1 cellular context compared by ENCODE assay signal in the genomic region with DNA sequence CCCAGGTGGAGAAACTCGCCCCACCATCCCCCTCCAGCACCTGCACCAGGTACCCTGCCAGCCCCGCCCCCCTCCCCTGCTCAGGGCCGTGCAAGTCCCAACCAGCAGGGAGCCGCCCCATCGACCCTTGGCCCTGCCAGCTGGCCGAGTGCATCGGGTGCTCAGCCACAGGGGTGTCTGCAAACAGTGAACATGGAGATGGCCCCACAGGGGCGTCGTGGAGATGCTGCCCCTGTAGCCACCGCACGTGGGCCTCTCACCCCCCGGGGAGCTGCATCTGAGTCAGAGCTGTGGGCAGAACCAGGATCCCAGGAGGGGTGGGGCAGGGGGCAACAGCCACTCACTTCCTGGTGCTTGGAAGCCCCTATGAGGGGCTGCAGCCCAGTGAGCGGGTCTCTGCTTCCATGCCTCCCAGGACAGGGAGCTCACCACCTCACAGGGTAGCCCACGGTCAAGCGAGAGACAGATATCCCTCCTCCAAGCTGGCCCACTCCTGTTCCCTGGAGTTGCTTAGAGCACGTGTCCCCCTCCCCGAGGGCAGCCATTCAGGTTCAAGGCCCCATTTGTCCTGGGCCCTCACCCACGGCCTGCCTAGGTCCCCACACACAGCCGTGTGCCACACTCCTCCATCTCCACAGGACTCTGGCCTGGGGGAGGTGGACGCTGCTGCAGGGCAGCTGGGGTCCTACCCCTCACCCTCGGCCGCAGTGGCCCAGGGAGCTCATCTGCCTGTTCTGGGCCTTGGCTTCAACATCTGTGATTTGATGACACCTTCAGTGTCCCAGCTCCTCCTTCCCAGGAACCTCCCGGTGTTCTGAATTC.
A peak's percentile ranks its signal among the peaks of the same experiment; 100 is the strongest.
TF ChIP-seq lines count a peak whose summit lies in the region.

No MANE protein-coding gene starts in this region.

TF ChIP-seq in HepG2, 621 proteins besides CTCF, POLR2A, EP300 and RAD21 (continued from another document and continues in another):
- peak; percentile 35; the same call in 1 of the 2 replicates for TF ChIP-seq ZFY (CRISPR knock-in tag; IDR thresholded peaks at IDR 0.05)
- TF ChIP-seq, protein P1, sequence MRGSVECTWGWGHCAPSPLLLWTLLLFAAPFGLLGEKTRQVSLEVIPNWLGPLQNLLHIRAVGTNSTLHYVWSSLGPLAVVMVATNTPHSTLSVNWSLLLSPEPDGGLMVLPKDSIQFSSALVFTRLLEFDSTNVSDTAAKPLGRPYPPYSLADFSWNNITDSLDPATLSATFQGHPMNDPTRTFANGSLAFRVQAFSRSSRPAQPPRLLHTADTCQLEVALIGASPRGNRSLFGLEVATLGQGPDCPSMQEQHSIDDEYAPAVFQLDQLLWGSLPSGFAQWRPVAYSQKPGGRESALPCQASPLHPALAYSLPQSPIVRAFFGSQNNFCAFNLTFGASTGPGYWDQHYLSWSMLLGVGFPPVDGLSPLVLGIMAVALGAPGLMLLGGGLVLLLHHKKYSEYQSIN (CRISPR knock-in tag; IDR thresholded peaks at IDR 0.05; ENCODE audit: borderline replicate concordance) = no peak
- TF ChIP-seq HNRNPK (IDR thresholded peaks at IDR 0.05; ENCODE audit: low read depth, low read length, poor library complexity, severe bottlenecking) = peak; percentile 34
- TF ChIP-seq, protein P2, sequence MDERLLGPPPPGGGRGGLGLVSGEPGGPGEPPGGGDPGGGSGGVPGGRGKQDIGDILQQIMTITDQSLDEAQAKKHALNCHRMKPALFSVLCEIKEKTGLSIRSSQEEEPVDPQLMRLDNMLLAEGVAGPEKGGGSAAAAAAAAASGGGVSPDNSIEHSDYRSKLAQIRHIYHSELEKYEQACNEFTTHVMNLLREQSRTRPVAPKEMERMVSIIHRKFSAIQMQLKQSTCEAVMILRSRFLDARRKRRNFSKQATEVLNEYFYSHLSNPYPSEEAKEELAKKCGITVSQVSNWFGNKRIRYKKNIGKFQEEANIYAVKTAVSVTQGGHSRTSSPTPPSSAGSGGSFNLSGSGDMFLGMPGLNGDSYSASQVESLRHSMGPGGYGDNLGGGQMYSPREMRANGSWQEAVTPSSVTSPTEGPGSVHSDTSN (CRISPR knock-in tag; IDR thresholded peaks at IDR 0.05) = no peak
- TF ChIP-seq, protein P3, sequence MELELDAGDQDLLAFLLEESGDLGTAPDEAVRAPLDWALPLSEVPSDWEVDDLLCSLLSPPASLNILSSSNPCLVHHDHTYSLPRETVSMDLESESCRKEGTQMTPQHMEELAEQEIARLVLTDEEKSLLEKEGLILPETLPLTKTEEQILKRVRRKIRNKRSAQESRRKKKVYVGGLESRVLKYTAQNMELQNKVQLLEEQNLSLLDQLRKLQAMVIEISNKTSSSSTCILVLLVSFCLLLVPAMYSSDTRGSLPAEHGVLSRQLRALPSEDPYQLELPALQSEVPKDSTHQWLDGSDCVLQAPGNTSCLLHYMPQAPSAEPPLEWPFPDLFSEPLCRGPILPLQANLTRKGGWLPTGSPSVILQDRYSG (CRISPR knock-in tag; IDR thresholded peaks at IDR 0.05) = no peak
- TF ChIP-seq ZNF441 (CRISPR knock-in tag; IDR thresholded peaks at IDR 0.05; ENCODE audit: borderline replicate concordance) = no peak; the same call in 1 of the 2 replicates
- TF ChIP-seq, protein P4, sequence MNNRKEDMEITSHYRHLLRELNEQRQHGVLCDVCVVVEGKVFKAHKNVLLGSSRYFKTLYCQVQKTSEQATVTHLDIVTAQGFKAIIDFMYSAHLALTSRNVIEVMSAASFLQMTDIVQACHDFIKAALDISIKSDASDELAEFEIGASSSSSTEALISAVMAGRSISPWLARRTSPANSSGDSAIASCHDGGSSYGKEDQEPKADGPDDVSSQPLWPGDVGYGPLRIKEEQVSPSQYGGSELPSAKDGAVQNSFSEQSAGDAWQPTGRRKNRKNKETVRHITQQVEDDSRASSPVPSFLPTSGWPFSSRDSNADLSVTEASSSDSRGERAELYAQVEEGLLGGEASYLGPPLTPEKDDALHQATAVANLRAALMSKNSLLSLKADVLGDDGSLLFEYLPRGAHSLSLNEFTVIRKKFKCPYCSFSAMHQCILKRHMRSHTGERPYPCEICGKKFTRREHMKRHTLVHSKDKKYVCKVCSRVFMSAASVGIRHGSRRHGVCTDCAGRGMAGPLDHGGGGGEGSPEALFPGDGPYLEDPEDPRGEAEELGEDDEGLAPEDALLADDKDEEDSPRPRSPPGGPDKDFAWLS (CRISPR knock-in tag; IDR thresholded peaks at IDR 0.05; ENCODE audit: borderline replicate concordance) = no peak; the same call in 1 of the 2 replicates
- no peak for TF ChIP-seq YEATS2 (CRISPR knock-in tag; IDR thresholded peaks at IDR 0.05; ENCODE audit: borderline replicate concordance)
- TF ChIP-seq CC2D1A (CRISPR knock-in tag; IDR thresholded peaks at IDR 0.05) = no peak
- TF ChIP-seq ZNF17 (CRISPR knock-in tag; IDR thresholded peaks at IDR 0.05) = no peak
- no peak for TF ChIP-seq MBD4 (IDR thresholded peaks at IDR 0.05; ENCODE audit: borderline replicate concordance, low read length)
- TF ChIP-seq, protein P5, sequence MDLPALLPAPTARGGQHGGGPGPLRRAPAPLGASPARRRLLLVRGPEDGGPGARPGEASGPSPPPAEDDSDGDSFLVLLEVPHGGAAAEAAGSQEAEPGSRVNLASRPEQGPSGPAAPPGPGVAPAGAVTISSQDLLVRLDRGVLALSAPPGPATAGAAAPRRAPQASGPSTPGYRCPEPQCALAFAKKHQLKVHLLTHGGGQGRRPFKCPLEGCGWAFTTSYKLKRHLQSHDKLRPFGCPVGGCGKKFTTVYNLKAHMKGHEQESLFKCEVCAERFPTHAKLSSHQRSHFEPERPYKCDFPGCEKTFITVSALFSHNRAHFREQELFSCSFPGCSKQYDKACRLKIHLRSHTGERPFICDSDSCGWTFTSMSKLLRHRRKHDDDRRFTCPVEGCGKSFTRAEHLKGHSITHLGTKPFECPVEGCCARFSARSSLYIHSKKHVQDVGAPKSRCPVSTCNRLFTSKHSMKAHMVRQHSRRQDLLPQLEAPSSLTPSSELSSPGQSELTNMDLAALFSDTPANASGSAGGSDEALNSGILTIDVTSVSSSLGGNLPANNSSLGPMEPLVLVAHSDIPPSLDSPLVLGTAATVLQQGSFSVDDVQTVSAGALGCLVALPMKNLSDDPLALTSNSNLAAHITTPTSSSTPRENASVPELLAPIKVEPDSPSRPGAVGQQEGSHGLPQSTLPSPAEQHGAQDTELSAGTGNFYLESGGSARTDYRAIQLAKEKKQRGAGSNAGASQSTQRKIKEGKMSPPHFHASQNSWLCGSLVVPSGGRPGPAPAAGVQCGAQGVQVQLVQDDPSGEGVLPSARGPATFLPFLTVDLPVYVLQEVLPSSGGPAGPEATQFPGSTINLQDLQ (CRISPR knock-in tag; IDR thresholded peaks at IDR 0.05) = no peak
- TF ChIP-seq TAF1 (CRISPR knock-in tag; IDR thresholded peaks at IDR 0.05) = no peak
- TF ChIP-seq, protein P6, sequence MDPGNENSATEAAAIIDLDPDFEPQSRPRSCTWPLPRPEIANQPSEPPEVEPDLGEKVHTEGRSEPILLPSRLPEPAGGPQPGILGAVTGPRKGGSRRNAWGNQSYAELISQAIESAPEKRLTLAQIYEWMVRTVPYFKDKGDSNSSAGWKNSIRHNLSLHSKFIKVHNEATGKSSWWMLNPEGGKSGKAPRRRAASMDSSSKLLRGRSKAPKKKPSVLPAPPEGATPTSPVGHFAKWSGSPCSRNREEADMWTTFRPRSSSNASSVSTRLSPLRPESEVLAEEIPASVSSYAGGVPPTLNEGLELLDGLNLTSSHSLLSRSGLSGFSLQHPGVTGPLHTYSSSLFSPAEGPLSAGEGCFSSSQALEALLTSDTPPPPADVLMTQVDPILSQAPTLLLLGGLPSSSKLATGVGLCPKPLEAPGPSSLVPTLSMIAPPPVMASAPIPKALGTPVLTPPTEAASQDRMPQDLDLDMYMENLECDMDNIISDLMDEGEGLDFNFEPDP (CRISPR knock-in tag; conservative IDR thresholded peaks at IDR 0.05) = 0 out of 2 replicates have a peak, but pooled peaks have one; percentile 87
- TF ChIP-seq SATB2 (CRISPR knock-in tag; IDR thresholded peaks at IDR 0.05) = no peak
- TF ChIP-seq ZSCAN29 (CRISPR knock-in tag; conservative IDR thresholded peaks at IDR 0.05) = no peak
- TF ChIP-seq ZNF232 (CRISPR knock-in tag; IDR thresholded peaks at IDR 0.05; ENCODE audit: borderline replicate concordance) = no peak
- no peak for TF ChIP-seq RFX1 (IDR thresholded peaks at IDR 0.05)
- no peak for TF ChIP-seq ZNF383 (CRISPR knock-in tag; IDR thresholded peaks at IDR 0.05; ENCODE audit: borderline replicate concordance)
- TF ChIP-seq, protein P7, sequence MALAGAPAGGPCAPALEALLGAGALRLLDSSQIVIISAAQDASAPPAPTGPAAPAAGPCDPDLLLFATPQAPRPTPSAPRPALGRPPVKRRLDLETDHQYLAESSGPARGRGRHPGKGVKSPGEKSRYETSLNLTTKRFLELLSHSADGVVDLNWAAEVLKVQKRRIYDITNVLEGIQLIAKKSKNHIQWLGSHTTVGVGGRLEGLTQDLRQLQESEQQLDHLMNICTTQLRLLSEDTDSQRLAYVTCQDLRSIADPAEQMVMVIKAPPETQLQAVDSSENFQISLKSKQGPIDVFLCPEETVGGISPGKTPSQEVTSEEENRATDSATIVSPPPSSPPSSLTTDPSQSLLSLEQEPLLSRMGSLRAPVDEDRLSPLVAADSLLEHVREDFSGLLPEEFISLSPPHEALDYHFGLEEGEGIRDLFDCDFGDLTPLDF (CRISPR knock-in tag; IDR thresholded peaks at IDR 0.05) = no peak
- no peak for TF ChIP-seq NONO (IDR thresholded peaks at IDR 0.05)
- peak; percentile 88 for TF ChIP-seq NONO (CRISPR knock-in tag; conservative IDR thresholded peaks at IDR 0.05)
- TF ChIP-seq NPAS2 (CRISPR knock-in tag; IDR thresholded peaks at IDR 0.05; ENCODE audit: borderline replicate concordance) = 0 out of 2 replicates have a peak, but pooled peaks have one; percentile 20
- TF ChIP-seq, protein P8, sequence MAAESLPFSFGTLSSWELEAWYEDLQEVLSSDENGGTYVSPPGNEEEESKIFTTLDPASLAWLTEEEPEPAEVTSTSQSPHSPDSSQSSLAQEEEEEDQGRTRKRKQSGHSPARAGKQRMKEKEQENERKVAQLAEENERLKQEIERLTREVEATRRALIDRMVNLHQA (CRISPR knock-in tag; IDR thresholded peaks at IDR 0.05) = no peak
- no peak for TF ChIP-seq RELA (CRISPR knock-in tag; IDR thresholded peaks at IDR 0.05)
- TF ChIP-seq, protein P9, sequence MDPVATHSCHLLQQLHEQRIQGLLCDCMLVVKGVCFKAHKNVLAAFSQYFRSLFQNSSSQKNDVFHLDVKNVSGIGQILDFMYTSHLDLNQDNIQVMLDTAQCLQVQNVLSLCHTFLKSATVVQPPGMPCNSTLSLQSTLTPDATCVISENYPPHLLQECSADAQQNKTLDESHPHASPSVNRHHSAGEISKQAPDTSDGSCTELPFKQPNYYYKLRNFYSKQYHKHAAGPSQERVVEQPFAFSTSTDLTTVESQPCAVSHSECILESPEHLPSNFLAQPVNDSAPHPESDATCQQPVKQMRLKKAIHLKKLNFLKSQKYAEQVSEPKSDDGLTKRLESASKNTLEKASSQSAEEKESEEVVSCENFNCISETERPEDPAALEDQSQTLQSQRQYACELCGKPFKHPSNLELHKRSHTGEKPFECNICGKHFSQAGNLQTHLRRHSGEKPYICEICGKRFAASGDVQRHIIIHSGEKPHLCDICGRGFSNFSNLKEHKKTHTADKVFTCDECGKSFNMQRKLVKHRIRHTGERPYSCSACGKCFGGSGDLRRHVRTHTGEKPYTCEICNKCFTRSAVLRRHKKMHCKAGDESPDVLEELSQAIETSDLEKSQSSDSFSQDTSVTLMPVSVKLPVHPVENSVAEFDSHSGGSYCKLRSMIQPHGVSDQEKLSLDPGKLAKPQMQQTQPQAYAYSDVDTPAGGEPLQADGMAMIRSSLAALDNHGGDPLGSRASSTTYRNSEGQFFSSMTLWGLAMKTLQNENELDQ (CRISPR knock-in tag; IDR thresholded peaks at IDR 0.05; ENCODE audit: borderline replicate concordance) = no peak
- TF ChIP-seq, protein P10, sequence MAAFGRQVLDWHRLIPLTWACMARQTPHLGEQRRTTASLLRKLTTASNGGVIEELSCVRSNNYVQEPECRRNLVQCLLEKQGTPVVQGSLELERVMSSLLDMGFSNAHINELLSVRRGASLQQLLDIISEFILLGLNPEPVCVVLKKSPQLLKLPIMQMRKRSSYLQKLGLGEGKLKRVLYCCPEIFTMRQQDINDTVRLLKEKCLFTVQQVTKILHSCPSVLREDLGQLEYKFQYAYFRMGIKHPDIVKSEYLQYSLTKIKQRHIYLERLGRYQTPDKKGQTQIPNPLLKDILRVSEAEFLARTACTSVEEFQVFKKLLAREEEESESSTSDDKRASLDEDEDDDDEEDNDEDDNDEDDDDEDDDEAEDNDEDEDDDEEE (CRISPR knock-in tag; IDR thresholded peaks at IDR 0.05) = no peak
- TF ChIP-seq, protein P11, sequence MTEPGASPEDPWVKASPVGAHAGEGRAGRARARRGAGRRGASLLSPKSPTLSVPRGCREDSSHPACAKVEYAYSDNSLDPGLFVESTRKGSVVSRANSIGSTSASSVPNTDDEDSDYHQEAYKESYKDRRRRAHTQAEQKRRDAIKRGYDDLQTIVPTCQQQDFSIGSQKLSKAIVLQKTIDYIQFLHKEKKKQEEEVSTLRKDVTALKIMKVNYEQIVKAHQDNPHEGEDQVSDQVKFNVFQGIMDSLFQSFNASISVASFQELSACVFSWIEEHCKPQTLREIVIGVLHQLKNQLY (CRISPR knock-in tag; IDR thresholded peaks at IDR 0.05) = no peak
- TF ChIP-seq RARG (CRISPR knock-in tag; IDR thresholded peaks at IDR 0.05; ENCODE audit: low read depth) = no peak
- peak; percentile 78 for TF ChIP-seq ZSCAN25 (CRISPR knock-in tag; IDR thresholded peaks at IDR 0.05)
- TF ChIP-seq ZNF335 (CRISPR knock-in tag; IDR thresholded peaks at IDR 0.05) = no peak
- TF ChIP-seq, protein P12, sequence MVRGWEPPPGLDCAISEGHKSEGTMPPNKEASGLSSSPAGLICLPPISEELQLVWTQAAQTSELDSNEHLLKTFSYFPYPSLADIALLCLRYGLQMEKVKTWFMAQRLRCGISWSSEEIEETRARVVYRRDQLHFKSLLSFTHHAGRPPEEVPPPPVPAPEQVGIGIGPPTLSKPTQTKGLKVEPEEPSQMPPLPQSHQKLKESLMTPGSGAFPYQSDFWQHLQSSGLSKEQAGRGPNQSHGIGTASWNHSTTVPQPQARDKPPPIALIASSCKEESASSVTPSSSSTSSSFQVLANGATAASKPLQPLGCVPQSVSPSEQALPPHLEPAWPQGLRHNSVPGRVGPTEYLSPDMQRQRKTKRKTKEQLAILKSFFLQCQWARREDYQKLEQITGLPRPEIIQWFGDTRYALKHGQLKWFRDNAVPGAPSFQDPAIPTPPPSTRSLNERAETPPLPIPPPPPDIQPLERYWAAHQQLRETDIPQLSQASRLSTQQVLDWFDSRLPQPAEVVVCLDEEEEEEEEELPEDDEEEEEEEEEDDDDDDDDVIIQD (CRISPR knock-in tag; IDR thresholded peaks at IDR 0.05; ENCODE audit: low read depth) = no peak
